ENCODE assay signal across 23 cellular contexts in the genomic region with DNA sequence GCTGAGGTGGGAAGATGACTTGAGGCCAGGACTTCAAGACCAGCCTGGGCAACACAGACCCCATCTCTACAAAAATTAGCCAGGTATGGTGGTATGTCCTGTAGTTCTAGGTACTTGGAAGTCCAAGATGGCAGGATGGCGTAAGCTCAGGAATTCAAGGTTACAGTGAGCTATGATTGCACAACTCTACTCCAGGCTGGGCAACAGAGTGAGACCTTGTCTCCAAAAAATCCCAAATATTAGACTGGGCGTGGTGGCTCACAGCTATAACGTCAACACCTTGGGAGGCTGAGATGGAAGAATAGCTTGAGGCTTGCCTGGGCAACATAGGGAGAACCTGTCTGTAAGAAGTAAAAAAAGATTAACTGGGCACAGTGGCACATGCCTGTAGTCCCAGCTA.
"Had no signal": no experiment of that assay in that cellular context is flagged by ENCODE, and none has a peak within 500 bp of the region (broad histone marks: within the 10 kb centered on the region; RNA-seq: fewer than 3 reads in every experiment).

No MANE protein-coding gene starts in this region.

- H3K36me3 ChIP-seq: breast epithelium had no signal

- H3K27me3 Mint-ChIP-seq: activated B cell treated with CpG ODN at 0.5 μM for 24 hours; activated CD4-positive, alpha-beta memory T cell treated with anti-CD3 and anti-CD28 coated beads for 36 hours; activated CD4-positive, alpha-beta T cell treated with anti-CD3 and anti-CD28 coated beads, Interleukin-2, amount 10 ng/mL, durations not matched to agents 24 days and 14 days; T-helper 17 cell had no signal

- DNase-seq: activated B cell treated with CpG ODN at 0.5 μM for 24 hours; activated CD4-positive, alpha-beta memory T cell treated with anti-CD3 and anti-CD28 coated beads for 36 hours; activated CD4-positive, alpha-beta T cell treated with anti-CD3 and anti-CD28 coated beads for 1 hour; activated CD4-positive, alpha-beta T cell treated with anti-CD3 and anti-CD28 coated beads, Interleukin-2, amount 10 ng/mL, durations not matched to agents 24 days and 14 days; activated CD8-positive, alpha-beta memory T cell treated with anti-CD3 and anti-CD28 coated beads for 24 hours; activated gamma-delta T cell treated with Interleukin-2 at 50 U/mL for 16 hours; activated naive CD4-positive, alpha-beta T cell treated with anti-CD3 and anti-CD28 coated beads, Interleukin-2, amount 50 U/mL, for 16 hours; activated T-cell treated with anti-CD3 and anti-CD28 coated beads, Interleukin-2, amount 50 U/mL, for 72 hours; aorta; caudate nucleus; MM.1S; NCI-H1105; NCI-H1436; NCI-H1694 treated with DMSO at 0.1 percent for 48 hours; NCI-H2029 treated with DMSO at 0.1 percent for 48 hours; NCI-H510A treated with DMSO at 0.1 percent for 48 hours; NCI-H69; SHP77 treated with DMSO at 0.1 percent for 48 hours; T-helper 17 cell; T-helper 9 cell had no signal

- H3K9me3 ChIP-seq: breast epithelium had no signal

- H3K9ac ChIP-seq: KMS-11 had no signal

- H3K4me1 Mint-ChIP-seq: activated B cell treated with CpG ODN at 0.5 μM for 24 hours had no signal

- H3K4me2 ChIP-seq: KMS-11 had no signal

- H3K27me3 ChIP-seq: breast epithelium had no signal

- H3K4me1 ChIP-seq: breast epithelium had no signal

- H3K4me3 Mint-ChIP-seq: activated B cell treated with CpG ODN at 0.5 μM for 24 hours; activated CD4-positive, alpha-beta memory T cell treated with anti-CD3 and anti-CD28 coated beads for 36 hours; activated CD4-positive, alpha-beta T cell treated with anti-CD3 and anti-CD28 coated beads, Interleukin-2, amount 10 ng/mL, durations not matched to agents 24 days and 14 days; activated T-cell treated with anti-CD3 and anti-CD28 coated beads, Interleukin-2, amount 50 U/mL, for 72 hours; T-helper 17 cell had no signal

- H3K27ac Mint-ChIP-seq: activated B cell treated with CpG ODN at 0.5 μM for 24 hours; activated CD4-positive, alpha-beta memory T cell treated with anti-CD3 and anti-CD28 coated beads for 36 hours; activated CD4-positive, alpha-beta T cell treated with anti-CD3 and anti-CD28 coated beads, Interleukin-2, amount 10 ng/mL, durations not matched to agents 24 days and 14 days; activated T-cell treated with anti-CD3 and anti-CD28 coated beads, Interleukin-2, amount 50 U/mL, for 72 hours; activated T-helper 2 cell treated with anti-CD3 and anti-CD28 coated beads, Interferon-gamma antibody, Interleukin-2, Interleukin-4, amounts not matched to agents 10 μg/mL and 5 μg/mL and 100 μg/mL, durations not matched to agents 14 hours and 24 hours and 36 hours; T-helper 17 cell had no signal

- H3K9me3 Mint-ChIP-seq: activated B cell treated with CpG ODN at 0.5 μM for 24 hours; activated CD4-positive, alpha-beta memory T cell treated with anti-CD3 and anti-CD28 coated beads for 36 hours; activated CD4-positive, alpha-beta T cell treated with anti-CD3 and anti-CD28 coated beads, Interleukin-2, amount 10 ng/mL, durations not matched to agents 24 days and 14 days; activated T-cell treated with anti-CD3 and anti-CD28 coated beads, Interleukin-2, amount 50 U/mL, for 72 hours; activated T-helper 2 cell treated with anti-CD3 and anti-CD28 coated beads, Interferon-gamma antibody, Interleukin-2, Interleukin-4, amounts not matched to agents 10 μg/mL and 5 μg/mL and 100 μg/mL, durations not matched to agents 14 hours and 24 hours and 36 hours had no signal

- H3K4me3 ChIP-seq: breast epithelium had no signal

- H3K27ac ChIP-seq: breast epithelium, KMS-11 had no signal
